In the genomic region with DNA sequence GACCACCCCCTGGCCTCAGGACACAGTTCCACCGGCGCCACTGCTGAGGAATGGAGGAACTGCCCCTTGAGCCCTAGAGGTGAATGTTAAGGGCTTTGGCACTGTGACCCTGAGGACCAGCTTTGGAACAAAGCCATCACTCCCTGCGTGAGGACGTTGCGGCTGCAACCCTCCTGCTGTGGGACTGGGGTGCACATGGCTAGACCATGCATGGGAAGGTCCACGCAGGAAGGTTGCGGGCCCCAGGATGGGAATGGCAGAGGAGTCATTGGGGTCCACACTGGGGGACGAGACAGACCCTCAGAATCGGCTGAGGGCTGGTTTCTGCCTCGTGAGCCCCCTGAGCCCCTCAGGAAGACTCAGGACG, we compare ENCODE assay signal across 12 cellular contexts. TPM values are rescaled to one million over a fixed set of nuclear protein-coding genes. Genes with fewer than 3 reads are reported as not detected.
DNase-seq lines count a peak whose midpoint lies in the region; ATAC-seq and TF ChIP-seq lines count a peak whose summit lies in the region.
"Had no signal": no experiment of that assay in that cellular context is flagged by ENCODE, and none has a peak within 500 bp of the region (broad histone marks: within the 10 kb centered on the region; RNA-seq: fewer than 3 reads in every experiment).

No MANE protein-coding gene starts in this region.

- H3K4me3 Mint-ChIP-seq in Caco-2 (ENCODE audit: unreplicated experiment): no peak overlapping the region
- H3K4me3 Mint-ChIP-seq in activated T-helper 17 cell treated with anti-CD3 and anti-CD28 coated beads, Interleukin-2, amount 50 U/mL, for 72 hours: no peak overlapping the region
- H3K4me3 Mint-ChIP-seq in activated T-cell treated with anti-CD3 and anti-CD28 coated beads, Interleukin-2, amount 50 U/mL, for 72 hours: no peak overlapping the region

- H4K20me1 ChIP-seq in BLaER1: peaks cover 52% of the 10 kb centered on the region

- H3K36me3 ChIP-seq in BLaER1 (peaks cover 5% of the 10 kb centered on the region; the same call in 1 of the 2 replicates), Caco-2 (ENCODE audit: control insufficient read depth, insufficient read depth, low read length) (no peaks in the 10 kb centered on the region; the same call in 1 of the 2 replicates), neuronal stem cell (replicated peaks in 1 of 2; ENCODE audit: control insufficient read depth in 2 of 2, insufficient read depth in 2 of 2, low read length in 2 of 2) (peaks cover 10 to 30% of the 10 kb centered on the region in 2 donors)
- H3K36me3 ChIP-seq: HAP-1 had no signal

- no peak overlapping the region for H3K4me3 ChIP-seq in BLaER1
- H3K4me3 ChIP-seq in Caco-2 (ENCODE audit: low read depth, low read length): no peak overlapping the region
- no peak overlapping the region for H3K4me3 ChIP-seq in neuronal stem cell (ENCODE audit: low read length in 2 of 2)
- H3K4me3 ChIP-seq: HAP-1, K562 had no signal

- H3K9ac ChIP-seq in BLaER1 (peak overlapping the region; percentile 63), neuronal stem cell (ENCODE audit: low read depth, low read length, poor library complexity) (no peak overlapping the region)
- H3K9ac ChIP-seq: SK-N-SH had no signal

- peak overlapping the region; percentile 89 for H2BK5ac ChIP-seq in neuronal stem cell (ENCODE audit: low read length)

- peaks cover 2% of the 10 kb centered on the region for H3K79me1 ChIP-seq in neuronal stem cell (ENCODE audit: low read depth, low read length)

- peak overlapping the region; percentile 100 for H2BK12ac ChIP-seq in neuronal stem cell (ENCODE audit: low read length)

- peaks cover 46% of the 10 kb centered on the region for H3K36me3 Mint-ChIP-seq in Caco-2 (ENCODE audit: insufficient read depth, unreplicated experiment)
- peaks cover 1% of the 10 kb centered on the region for H3K36me3 Mint-ChIP-seq in activated T-helper 17 cell treated with anti-CD3 and anti-CD28 coated beads, Interleukin-2, amount 50 U/mL, for 72 hours (ENCODE audit: low read depth)
- H3K36me3 Mint-ChIP-seq in activated T-cell treated with anti-CD3 and anti-CD28 coated beads, Interleukin-2, amount 50 U/mL, for 72 hours (ENCODE audit: insufficient read depth in 2 of 2): no peaks in the 10 kb centered on the region

- peak overlapping the region; percentile 80 for H3K27ac Mint-ChIP-seq in Caco-2 (ENCODE audit: unreplicated experiment)
- peak overlapping the region; percentile 28 for H3K27ac Mint-ChIP-seq in activated T-helper 17 cell treated with anti-CD3 and anti-CD28 coated beads, Interleukin-2, amount 50 U/mL, for 72 hours
- no peak overlapping the region for H3K27ac Mint-ChIP-seq in activated T-cell treated with anti-CD3 and anti-CD28 coated beads, Interleukin-2, amount 50 U/mL, for 72 hours

- peak overlapping the region; percentile 94 for H2BK120ac ChIP-seq in neuronal stem cell (ENCODE audit: low read depth, low read length)

- H3K4me1 Mint-ChIP-seq in Caco-2 (ENCODE audit: low read depth, unreplicated experiment): peaks cover 13% of the 10 kb centered on the region
- peaks cover 6% of the 10 kb centered on the region for H3K4me1 Mint-ChIP-seq in activated T-helper 17 cell treated with anti-CD3 and anti-CD28 coated beads, Interleukin-2, amount 50 U/mL, for 72 hours
- peaks cover 17% of the 10 kb centered on the region for H3K4me1 Mint-ChIP-seq in activated T-cell treated with anti-CD3 and anti-CD28 coated beads, Interleukin-2, amount 50 U/mL, for 72 hours (ENCODE audit: low read depth)

- no peak for ATAC-seq in activated T-helper 17 cell treated with anti-CD3 and anti-CD28 coated beads, Interleukin-2, amount 50 U/mL, for 72 hours (replicated peaks)
- no peak for ATAC-seq in activated T-cell treated with anti-CD3 and anti-CD28 coated beads, Interleukin-2, amount 50 U/mL, for 72 hours (replicated peaks in 1 of 2)
- ATAC-seq: PC-3 had no signal

- intact Hi-C loops in Caco-2 (cut with micrococcal nuclease; ENCODE audit: unreplicated experiment): loop anchor here (1.0 kb wide), 2 partner anchors 100 to 104 kb away; no protein-coding TSS in a partner anchor

- H3K9me3 ChIP-seq in BLaER1: no peaks in the 10 kb centered on the region; the same call in 1 of the 2 replicates
- no peaks in the 10 kb centered on the region for H3K9me3 ChIP-seq in Caco-2
- H3K9me3 ChIP-seq in neuronal stem cell (replicated peaks in 1 of 2; ENCODE audit: control insufficient read depth in 2 of 2, insufficient read depth in 1 of 2, low read depth in 1 of 2, low read length in 2 of 2): no peaks in the 10 kb centered on the region
- H3K9me3 ChIP-seq: HAP-1, SK-N-SH had no signal

- peak overlapping the region; percentile 81 for H3K4ac ChIP-seq in neuronal stem cell (ENCODE audit: low read length)

- peak overlapping the region; percentile 98 for H3K18ac ChIP-seq in neuronal stem cell (ENCODE audit: low read length)

- no peak for DNase-seq in Caco-2
- DNase-seq in neuronal stem cell (ENCODE audit: low spot score): no peak
- DNase-seq in activated T-cell treated with anti-CD3 and anti-CD28 coated beads, Interleukin-2, amount 50 U/mL, for 72 hours: no peak
- DNase-seq in COLO829 (ENCODE audit: low spot score): no peak
- DNase-seq in NCI-H187 treated with DMSO at 0.1 percent for 48 hours (lab: John Stamatoyannopoulos, UW): no peak
- DNase-seq: NCI-H1436 treated with DMSO at 0.1 percent for 48 hours had no signal

- no peaks in the 10 kb centered on the region for H3K9me3 Mint-ChIP-seq in Caco-2 (ENCODE audit: unreplicated experiment)
- H3K9me3 Mint-ChIP-seq in activated T-helper 17 cell treated with anti-CD3 and anti-CD28 coated beads, Interleukin-2, amount 50 U/mL, for 72 hours: no peaks in the 10 kb centered on the region
- H3K9me3 Mint-ChIP-seq in activated T-cell treated with anti-CD3 and anti-CD28 coated beads, Interleukin-2, amount 50 U/mL, for 72 hours: no peaks in the 10 kb centered on the region

- TF ChIP-seq CTCF in Caco-2 (IDR thresholded peaks at IDR 0.05; ENCODE audit: insufficient read depth in 1 of 2, low read depth in 1 of 2, low read length in 1 of 2, severe bottlenecking in 1 of 2, unreplicated experiment in 1 of 2): no peak

- H3K14ac ChIP-seq in neuronal stem cell (ENCODE audit: low read length): peak overlapping the region; percentile 91

- POLR2A ChIA-PET in Caco-2 (lab: Charles Lee): interaction anchor here (0.5 kb wide), 1 partner anchor 134 kb away, joined by 3 read pairs; no protein-coding TSS in a partner anchor

- H3K4me2 ChIP-seq in BLaER1 (peak overlapping the region; percentile 85), neuronal stem cell (ENCODE audit: insufficient read depth, low read length, poor library complexity, severe bottlenecking) (no peak overlapping the region)
- H3K4me2 ChIP-seq: SK-N-SH had no signal

- peak overlapping the region; percentile 75 for H3K27ac ChIP-seq in BLaER1
- H3K27ac ChIP-seq in neuronal stem cell (replicated peaks; ENCODE audit: low read length): no peak overlapping the region

- peak overlapping the region; percentile 44 for H3K23ac ChIP-seq in neuronal stem cell (ENCODE audit: low read depth, low read length, poor library complexity)

- CTCF ChIA-PET in Caco-2 (lab: Charles Lee): interaction anchor here (0.6 to 6.1 kb wide), 9 partner anchors 13 to 134 kb away, joined by 3 to 51 read pairs (median 6); a partner anchor contains a TSS

- H2AFZ ChIP-seq in neuronal stem cell (ENCODE audit: low read length): no peak overlapping the region

- peak overlapping the region; percentile 60 for H2BK15ac ChIP-seq in neuronal stem cell (ENCODE audit: low read length)

- H3K4me1 ChIP-seq in BLaER1 (peaks cover 64% of the 10 kb centered on the region), Caco-2 (peaks cover 13% of the 10 kb centered on the region), neuronal stem cell (ENCODE audit: control insufficient read depth in 2 of 2, insufficient read depth in 1 of 2, low read depth in 1 of 2, low read length in 2 of 2) (peaks cover 12 to 21% of the 10 kb centered on the region in 2 donors)

- H3K27me3 Mint-ChIP-seq in Caco-2 (ENCODE audit: insufficient read depth, unreplicated experiment): no peaks in the 10 kb centered on the region
- no peaks in the 10 kb centered on the region for H3K27me3 Mint-ChIP-seq in activated T-helper 17 cell treated with anti-CD3 and anti-CD28 coated beads, Interleukin-2, amount 50 U/mL, for 72 hours
- H3K27me3 Mint-ChIP-seq in activated T-cell treated with anti-CD3 and anti-CD28 coated beads, Interleukin-2, amount 50 U/mL, for 72 hours (ENCODE audit: low read depth): no peaks in the 10 kb centered on the region

- H3K27me3 ChIP-seq in BLaER1 (peaks cover 14% of the 10 kb centered on the region), Caco-2 (replicated peaks; ENCODE audit: control insufficient read depth, insufficient read depth, low read length) (no peaks in the 10 kb centered on the region), neuronal stem cell (ENCODE audit: control insufficient read depth in 3 of 3, insufficient read depth in 3 of 3, low read depth in 1 of 3, low read length in 3 of 3) (peaks cover 10 to 26% (median 18%) of the 10 kb centered on the region in 3 experiments)

- WGBS in neuronal stem cell (ENCODE audit: extremely low coverage in 2 of 2, insufficient read length in 2 of 2, insufficient replicate concordance in 1 of 2), 2 donors: no CpG with 5 or more reads among the region's 11 CpGs

- peak overlapping the region; percentile 75 for H4K91ac ChIP-seq in neuronal stem cell (ENCODE audit: low read depth, low read length, poor library complexity)

- no peak overlapping the region for H4K8ac ChIP-seq in neuronal stem cell (ENCODE audit: low read depth, low read length)

- peak overlapping the region; percentile 99 for H2AK5ac ChIP-seq in neuronal stem cell (ENCODE audit: low read depth, low read length)

- no TSS peak for BruUV-seq in Caco-2 (replicated peaks; lab: Mats Ljungman, UMichigan)

RNA-seq across cellular contexts. Expression of a gene that starts 6.4 kb away (rescaled TPM):
- 4.0 and 4.9 TPM in 2 replicates for total RNA-seq in Caco-2 (2022)
- 10 to 100 TPM; 25.9 to 47.8 TPM for total RNA-seq in activated T-helper 17 cell treated with anti-CD3 and anti-CD28 coated beads, Interleukin-2, amount 50 U/mL, for 72 hours
- 2.9 TPM for polyA plus RNA-seq in neuronal stem cell (2013, experiment 1 of 2)
- 3.1 TPM for polyA plus RNA-seq in neuronal stem cell (2013, experiment 2 of 2)
- 10 to 100 TPM; 34.6 to 41.2 TPM for total RNA-seq in activated T-cell treated with anti-CD3 and anti-CD28 coated beads, Interleukin-2, amount 50 U/mL, for 72 hours
